Comparison of ENCODE assay signal across 8 cellular contexts in genomic region chr10:11782793-11783557, GRCh38. TPM values are rescaled to one million over a fixed set of nuclear protein-coding genes. Genes with fewer than 3 reads are reported as not detected.
DNase-seq lines count a peak whose midpoint lies in the region; ATAC-seq, FAIRE-seq and TF ChIP-seq lines count a peak whose summit lies in the region.

No MANE protein-coding gene starts in this region.

- POLR2A ChIA-PET in AG04450 (lab: Yijun Ruan, JAX) (no interaction called here), Panc1 (lab: Charles Lee) (no interaction called here)

- no peaks in the 10 kb centered on the region for H3K9me3 ChIP-seq in AG04450 (ENCODE audit: control insufficient read depth, insufficient read depth, low read length)
- no peaks in the 10 kb centered on the region for H3K9me3 ChIP-seq in Panc1 (ENCODE audit: control insufficient read depth, insufficient read depth, low read depth, low read length)

- no TSS peak for BruUV-seq in Panc1 (replicated peaks; lab: Mats Ljungman, UMichigan)

- H3K36me3 ChIP-seq in GM06990 (ENCODE audit: control insufficient read depth, insufficient read depth, low read length) (no peaks in the 10 kb centered on the region), Panc1 (ENCODE audit: control insufficient read depth, insufficient read depth, low read length) (no peaks in the 10 kb centered on the region)

- H3K9me3 Mint-ChIP-seq in naive B cell, result peaks cover 0 to 2% (median 0%) of the 10 kb centered on the region in 7 donors

- DNase-seq in AG04450 (ENCODE audit: low read depth, low spot score) (peak; percentile 32), GM06990 (ENCODE audit: extremely low read depth, insufficient read length) (no peak), Panc1 (ENCODE audit: low read depth, low spot score) (peak; percentile 24), naive B cell (peak; percentile 24), posterior vena cava (ENCODE audit: low spot score) (no peak)

- no peaks in the 10 kb centered on the region for H3K4me1 ChIP-seq in Panc1 (ENCODE audit: control insufficient read depth, insufficient read depth, low read length)

- H3K27ac Mint-ChIP-seq in naive B cell, result no peak overlapping the region

- CTCF ChIA-PET in AG04450 (lab: Charles Lee) (interaction anchor here (0.6 to 5.1 kb wide), 35 partner anchors 8 to 358 kb away, joined by 3 to 68 read pairs (median 4); no protein-coding TSS in a partner anchor), Panc1 (lab: Charles Lee) (interaction anchor here (0.6 to 1.1 kb wide), 5 partner anchors 14 to 204 kb away, joined by 3 to 6 read pairs (median 3); no protein-coding TSS in a partner anchor)

- peaks cover 0 to 4% (median 0%) of the 10 kb centered on the region in 3 donors for H3K4me1 Mint-ChIP-seq in naive B cell

- H3K27me3 ChIP-seq in AG04450 (ENCODE audit: control insufficient read depth, insufficient read depth, low read length) (peaks cover 5% of the 10 kb centered on the region), GM06990 (replicated peaks; ENCODE audit: control insufficient read depth, insufficient read depth, low read length) (no peaks in the 10 kb centered on the region; the same call in 1 of the 2 replicates), Panc1 (ENCODE audit: control insufficient read depth, insufficient read depth, low read length) (no peaks in the 10 kb centered on the region)

- FAIRE-seq in endometrium (lab: Jason Lieb, UNC), result peak; percentile 85

- ATAC-seq in HG03565 (IDR thresholded peaks at IDR 0.05; ENCODE audit: unreplicated experiment), result peak; percentile 37
- ATAC-seq in Panc1, result peak; percentile 64
- peak; percentile 38 to 50 for ATAC-seq in naive B cell (ENCODE audit: low read depth in 2 of 2)
- no peak for ATAC-seq in HG03442 (IDR thresholded peaks at IDR 0.05; ENCODE audit: unreplicated experiment)

- H3K4me3 Mint-ChIP-seq in naive B cell, result no peak overlapping the region

- TF ChIP-seq CTCF in AG04450 (IDR thresholded peaks at IDR 0.05; ENCODE audit: low read depth, low read length) (peak; percentile 80), GM06990 (IDR thresholded peaks at IDR 0.05; ENCODE audit: insufficient read depth, low read length, poor library complexity, severe bottlenecking) (peak; percentile 64), Panc1 (IDR thresholded peaks at IDR 0.05) (peak; percentile 71)

- in situ Hi-C loops in Panc1 (cut with HindIII; ENCODE audit: low pct_unique_long_range_greater_than_20kb, low sequenced_read_pairs), result no loop called here

- H3K27ac ChIP-seq in AG04450 (ENCODE audit: low read depth, low read length) (no peak overlapping the region), Panc1 (ENCODE audit: low read length) (no peak overlapping the region)

- H3K27me3 Mint-ChIP-seq in naive B cell, result peaks cover 4 to 19% (median 12%) of the 10 kb centered on the region in 3 donors

- no peaks in the 10 kb centered on the region for H3K36me3 Mint-ChIP-seq in naive B cell

- intact Hi-C loops in Panc1 (cut with micrococcal nuclease; ENCODE audit: unreplicated experiment), result loop anchor here (10.0 kb wide), 1 partner anchor 202 kb away; no protein-coding TSS in a partner anchor
- intact Hi-C loops in posterior vena cava (cut with DNase I), result loop anchor here (1.0 to 10.0 kb wide), 2 partner anchors 28 to 202 kb away; no protein-coding TSS in a partner anchor

- H3K4me3 ChIP-seq in AG04450 (ENCODE audit: low read depth, low read length) (no peak overlapping the region), GM06990 (replicated peaks; ENCODE audit: low read depth, low read length) (no peak overlapping the region), Panc1 (ENCODE audit: low read depth in 2 of 2, low read length in 2 of 2) (no peak overlapping the region)

RNA-seq across cellular contexts. Expression of gene PROSER2, which starts 40.2 kb away (rescaled TPM):
- polyA plus RNA-seq in AG04450 (2011; rRNA removed) (0.37 and 0.53 TPM in 2 replicates), naive B cell (ENCODE audit: low read depth in 6 of 6) (under 1 TPM in 2 of 6 donors, not detected in 4; 0.31 to 0.59 TPM)
- 0.60 and 1.2 TPM in 2 replicates for polyA minus RNA-seq in AG04450 (2011; rRNA and poly(A)+ RNA removed)
- total RNA-seq in Panc1 (2021; ENCODE audit: unreplicated experiment) (4.1 TPM), posterior vena cava (1 to 10 TPM; 1.6 to 2.0 TPM)
- 2.5 TPM for polyA plus RNA-seq in Panc1 (2012; ENCODE audit: insufficient read length)

RNA-seq across cellular contexts. Expression of gene ECHDC3, which starts 40.8 kb away (rescaled TPM):
- polyA plus RNA-seq in AG04450 (2011; rRNA removed), result 1.3 and 1.5 TPM in 2 replicates
- polyA minus RNA-seq in AG04450 (2011; rRNA and poly(A)+ RNA removed), result 1.4 TPM in 2 replicates
- total RNA-seq in Panc1 (2021; ENCODE audit: unreplicated experiment), result 5.8 TPM
- polyA plus RNA-seq in Panc1 (2012; ENCODE audit: insufficient read length), result 8.6 TPM
- 1 to 10 TPM; 1.1 to 2.8 (median 2.0) TPM for polyA plus RNA-seq in naive B cell (ENCODE audit: low read depth in 6 of 6)
- 1 to 10 TPM; 7.7 to 8.1 TPM for total RNA-seq in posterior vena cava

Comparison
In these comparisons a context has a peak if more than half of its experiments do, and no peak if none do; other contexts are left out.
1. DNase-seq: peak in AG04450 (single experiment), Panc1 (single experiment) and naive B cell (single experiment); none in GM06990 (single experiment) and posterior vena cava (single experiment).
2. Peak in every context shown above with its lines, with median percentiles within 50 percentile points of each other: CTCF ChIP-seq.